In genomic region chr11:34344410-34345011, GRCh38 we compare ENCODE assay signal across 3 cellular contexts.
A peak's percentile ranks its signal among the peaks of the same experiment; 100 is the strongest.
TF ChIP-seq lines count a peak whose summit lies in the region.

No MANE protein-coding gene starts in this region.

TF ChIP-seq in A549, 52 proteins besides CTCF, POLR2A, EP300 and RAD21:
- TF ChIP-seq NR3C1 (IDR thresholded peaks at IDR 0.05) (no peak), MAX (IDR thresholded peaks at IDR 0.05) (0 out of 2 replicates have a peak, but pooled peaks have one; percentile 1)

TF ChIP-seq in SK-N-SH, 30 proteins besides CTCF, POLR2A, EP300 and RAD21:
- TF ChIP-seq ZBTB33 (IDR thresholded peaks at IDR 0.05; ENCODE audit: borderline replicate concordance, low read depth) (no peak), PBX3 (IDR thresholded peaks at IDR 0.05) (0 out of 2 replicates have a peak, but pooled peaks have one; percentile 19)

TF ChIP-seq in HepG2, 621 proteins besides CTCF, POLR2A, EP300 and RAD21:
- no peak for TF ChIP-seq PRMT3 (CRISPR knock-in tag; IDR thresholded peaks at IDR 0.05; ENCODE audit: borderline replicate concordance, low read depth)
- TF ChIP-seq ZNF280D (CRISPR knock-in tag; IDR thresholded peaks at IDR 0.05), result no peak
- TF ChIP-seq BRD4 (CRISPR knock-in tag; IDR thresholded peaks at IDR 0.05), result 0 out of 2 replicates have a peak, but pooled peaks have one; percentile 1
- no peak for TF ChIP-seq E2F5 (CRISPR knock-in tag; conservative IDR thresholded peaks at IDR 0.05)
- no peak for TF ChIP-seq DNMT3B (CRISPR knock-in tag; conservative IDR thresholded peaks at IDR 0.05)
- peak; percentile 47; the same call in 1 of the 2 replicates for TF ChIP-seq FOSL2 (CRISPR knock-in tag; IDR thresholded peaks at IDR 0.05)
- 0 out of 2 replicates have a peak, but pooled peaks have one; percentile 2 for TF ChIP-seq HIVEP1 (CRISPR knock-in tag; IDR thresholded peaks at IDR 0.05)
- 0 out of 2 replicates have a peak, but pooled peaks have one; percentile 19 for TF ChIP-seq KDM5B (CRISPR knock-in tag; IDR thresholded peaks at IDR 0.05; ENCODE audit: borderline replicate concordance)
- TF ChIP-seq BCL3 (CRISPR knock-in tag; IDR thresholded peaks at IDR 0.05), result no peak
- TF ChIP-seq MLLT10 (CRISPR knock-in tag; IDR thresholded peaks at IDR 0.05), result no peak
- TF ChIP-seq CSRNP1 (CRISPR knock-in tag; IDR thresholded peaks at IDR 0.05), result no peak
- no peak for TF ChIP-seq TBX2 (CRISPR knock-in tag; IDR thresholded peaks at IDR 0.05; ENCODE audit: borderline replicate concordance)
- TF ChIP-seq NFAT5 (CRISPR knock-in tag; IDR thresholded peaks at IDR 0.05), result no peak
- TF ChIP-seq RXRB (CRISPR knock-in tag; IDR thresholded peaks at IDR 0.05; ENCODE audit: borderline replicate concordance), result no peak
- TF ChIP-seq SNAPC4 (CRISPR knock-in tag; IDR thresholded peaks at IDR 0.05), result no peak
- no peak for TF ChIP-seq ZNF766 (CRISPR knock-in tag; IDR thresholded peaks at IDR 0.05; ENCODE audit: borderline replicate concordance)
- TF ChIP-seq NRL (CRISPR knock-in tag; IDR thresholded peaks at IDR 0.05; ENCODE audit: borderline replicate concordance), result no peak
- 0 out of 2 replicates have a peak, but pooled peaks have one; percentile 50 for TF ChIP-seq HOXD1 (CRISPR knock-in tag; IDR thresholded peaks at IDR 0.05)
- 0 out of 2 replicates have a peak, but pooled peaks have one; percentile 41 for TF ChIP-seq ZNF333 (CRISPR knock-in tag; IDR thresholded peaks at IDR 0.05; ENCODE audit: borderline replicate concordance)
- TF ChIP-seq HHEX (CRISPR knock-in tag; IDR thresholded peaks at IDR 0.05), result no peak
- no peak for TF ChIP-seq SIX4 (CRISPR knock-in tag; IDR thresholded peaks at IDR 0.05)
- 0 out of 2 replicates have a peak, but pooled peaks have one; percentile 3 for TF ChIP-seq ZNF414 (CRISPR knock-in tag; IDR thresholded peaks at IDR 0.05)
- peak; percentile 75 for TF ChIP-seq ZNF121 (CRISPR knock-in tag; IDR thresholded peaks at IDR 0.05)
- TF ChIP-seq MAZ (IDR thresholded peaks at IDR 0.05; ENCODE audit: borderline replicate concordance, low read depth, low read length), result no peak
- TF ChIP-seq MAZ (CRISPR knock-in tag; IDR thresholded peaks at IDR 0.05; ENCODE audit: low read depth), result no peak
